ENCODE assay signal across 21 cellular contexts in the genomic region with DNA sequence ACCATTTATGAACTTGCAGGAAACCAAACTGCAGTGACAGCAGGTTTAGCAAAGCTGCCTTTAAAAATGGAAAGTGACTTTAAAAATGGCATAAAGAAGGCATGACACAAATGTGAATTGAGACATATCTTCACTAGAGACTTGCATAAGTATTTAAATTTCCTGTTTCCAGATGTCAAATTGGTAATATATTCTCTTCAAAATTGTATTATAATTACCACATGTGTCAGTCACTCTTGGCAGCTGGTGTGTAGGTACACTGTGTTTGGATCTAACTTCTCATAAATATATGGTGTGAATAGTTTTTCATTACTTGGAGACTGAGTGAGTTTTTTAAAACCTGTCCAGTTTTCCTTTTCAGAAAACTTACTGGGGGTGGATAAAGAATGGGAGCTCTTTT.
"Had no signal": no experiment of that assay in that cellular context is flagged by ENCODE, and none has a peak within 500 bp of the region (broad histone marks: within the 10 kb centered on the region; RNA-seq: fewer than 3 reads in every experiment).

No MANE protein-coding gene starts in this region.

- H3K4me1 ChIP-seq: colonic mucosa, esophagus squamous epithelium, gastrocnemius medialis, heart right ventricle, left lung, lower lobe of right lung had no signal

- H3K27ac Mint-ChIP-seq: dendritic cell treated with granulocyte-macrophage colony-stimulating factor and Interleukin-4, amounts not matched to agents 40 ng/mL and 50 ng/mL, for 4 days; effector memory CD8-positive, alpha-beta T cell; endodermal cell had no signal

- H3K27ac ChIP-seq: colonic mucosa, epithelial cell of prostate, esophagus squamous epithelium, gastrocnemius medialis, heart right ventricle, left lung, lower lobe of right lung had no signal

- H3K36me3 ChIP-seq: colonic mucosa, esophagus squamous epithelium, gastrocnemius medialis, heart right ventricle, left lung, lower lobe of right lung had no signal

- DNase-seq: colonic mucosa; cortex of kidney; effector CD8-positive, alpha-beta T cell; effector memory CD8-positive, alpha-beta T cell; endodermal cell; erythroblast; esophagus squamous epithelium; foreskin fibroblast; foreskin melanocyte; gastrocnemius medialis; glutamatergic neuron; heart right ventricle; hippocampal formation; left cardiac atrium; left lung; left ventricle myocardium superior; lower lobe of right lung; mesenchymal stem cell; midbrain had no signal

- H3K4me1 Mint-ChIP-seq: endodermal cell had no signal

- H3K27me3 ChIP-seq: colonic mucosa, esophagus squamous epithelium, gastrocnemius medialis, heart right ventricle, left lung had no signal

- H3K9me3 ChIP-seq: colonic mucosa, gastrocnemius medialis, lower lobe of right lung had no signal

- H3K4me3 ChIP-seq: colonic mucosa, esophagus squamous epithelium, gastrocnemius medialis, heart right ventricle, left lung, lower lobe of right lung had no signal

- H3K4me3 Mint-ChIP-seq: dendritic cell treated with granulocyte-macrophage colony-stimulating factor and Interleukin-4, amounts not matched to agents 40 ng/mL and 50 ng/mL, for 4 days; effector memory CD8-positive, alpha-beta T cell; endodermal cell had no signal

- H3K27me3 Mint-ChIP-seq: dendritic cell treated with granulocyte-macrophage colony-stimulating factor and Interleukin-4, amounts not matched to agents 40 ng/mL and 50 ng/mL, for 4 days; effector memory CD8-positive, alpha-beta T cell had no signal
